ENCODE assay signal across 19 cellular contexts in the genomic region with DNA sequence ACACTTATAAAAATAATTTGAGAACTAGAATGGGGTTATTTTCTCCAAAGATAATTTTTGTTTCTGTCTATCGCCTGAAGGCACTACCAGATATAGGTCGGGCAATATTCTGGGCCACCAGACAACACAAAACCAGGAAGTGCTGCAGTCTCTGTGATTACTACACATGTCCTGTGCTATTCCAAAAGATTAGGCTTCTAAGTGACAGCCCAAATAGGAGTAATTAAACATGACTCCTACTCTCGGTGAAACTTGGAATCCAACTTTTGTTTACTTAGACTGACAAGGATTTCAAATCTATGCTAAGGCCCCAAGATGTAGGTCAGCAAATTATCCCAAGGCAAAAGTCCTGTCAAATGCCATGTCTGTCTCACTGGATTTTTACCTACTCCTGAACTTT.
"Had no signal": no experiment of that assay in that cellular context is flagged by ENCODE, and none has a peak within 500 bp of the region (broad histone marks: within the 10 kb centered on the region; RNA-seq: fewer than 3 reads in every experiment).

No MANE protein-coding gene starts in this region.

- H2AFZ ChIP-seq: parathyroid adenoma had no signal

- H3K36me3 ChIP-seq: brain microvascular endothelial cell, colonic mucosa, gastrocnemius medialis, heart left ventricle, neutrophil, spleen had no signal

- H3K79me2 ChIP-seq: parathyroid adenoma had no signal

- H3K36me3 Mint-ChIP-seq: activated CD4-positive, alpha-beta memory T cell treated with anti-CD3 and anti-CD28 coated beads for 36 hours; activated naive CD8-positive, alpha-beta T cell treated with anti-CD3 and anti-CD28 coated beads, Interleukin-2, amount 10 ng/mL, durations not matched to agents 7 days and 5 days; natural killer cell treated with Interleukin-12 subunit alpha and Interleukin-12 subunit beta and Interleukin-15 and Interleukin-18, amount 100 ng/mL, for 72 hours; stimulated activated naive B cell treated with anti-CD40 and anti-IgM and Interleukin-4, amounts not matched to agents 10 μg/mL and 1 μg/mL and 100 μg/mL, for 72 hours had no signal

- H3K4me1 ChIP-seq: colonic mucosa, gastrocnemius medialis, heart left ventricle, parathyroid adenoma, spleen had no signal

- H3K4me3 ChIP-seq: colonic mucosa, gastrocnemius medialis, heart left ventricle, spleen had no signal

- H3K4me1 Mint-ChIP-seq: activated CD4-positive, alpha-beta T cell treated with anti-CD3 and anti-CD28 coated beads for 36 hours; activated naive CD8-positive, alpha-beta T cell treated with anti-CD3 and anti-CD28 coated beads, Interleukin-2, amount 10 ng/mL, durations not matched to agents 7 days and 5 days; activated T-helper 17 cell treated with anti-CD3 and anti-CD28 coated beads, Interleukin-2, amount 50 U/mL, for 72 hours; central memory CD8-positive, alpha-beta T cell; stimulated activated naive B cell treated with anti-CD40 and anti-IgM and Interleukin-4, amounts not matched to agents 10 μg/mL and 1 μg/mL and 100 μg/mL, for 72 hours had no signal

- H3K27ac ChIP-seq: brain microvascular endothelial cell, colonic mucosa, gastrocnemius medialis, heart left ventricle, neutrophil, parathyroid adenoma, spleen had no signal

- ATAC-seq: activated CD4-positive, alpha-beta T cell treated with anti-CD3 and anti-CD28 coated beads for 36 hours; activated T-helper 17 cell treated with anti-CD3 and anti-CD28 coated beads, Interleukin-2, amount 50 U/mL, for 72 hours; gastrocnemius medialis; natural killer cell treated with Interleukin-12 subunit alpha and Interleukin-12 subunit beta and Interleukin-15 and Interleukin-18, amount 100 ng/mL, for 72 hours; sciatic nerve; stimulated activated naive B cell treated with anti-CD40 and anti-IgM and Interleukin-4, amounts not matched to agents 10 μg/mL and 1 μg/mL and 100 μg/mL, for 72 hours had no signal

- DNase-seq: activated CD4-positive, alpha-beta memory T cell treated with anti-CD3 and anti-CD28 coated beads for 36 hours; activated CD4-positive, alpha-beta T cell treated with anti-CD3 and anti-CD28 coated beads for 36 hours; activated naive CD4-positive, alpha-beta T cell; activated naive CD8-positive, alpha-beta T cell treated with anti-CD3 and anti-CD28 coated beads, Interleukin-2, amount 10 ng/mL, durations not matched to agents 7 days and 5 days; brain microvascular endothelial cell; colonic mucosa; gastrocnemius medialis; heart left ventricle; kidney glomerular epithelial cell; spleen; stimulated activated naive B cell treated with anti-CD40 and anti-IgM and Interleukin-4, amounts not matched to agents 10 μg/mL and 1 μg/mL and 100 μg/mL, for 72 hours; SW 1271; T-helper 2 cell had no signal

- H3K9me3 Mint-ChIP-seq: activated CD4-positive, alpha-beta memory T cell treated with anti-CD3 and anti-CD28 coated beads for 36 hours; activated naive CD8-positive, alpha-beta T cell treated with anti-CD3 and anti-CD28 coated beads, Interleukin-2, amount 10 ng/mL, durations not matched to agents 7 days and 5 days; activated T-helper 17 cell treated with anti-CD3 and anti-CD28 coated beads, Interleukin-2, amount 50 U/mL, for 72 hours; stimulated activated naive B cell treated with anti-CD40 and anti-IgM and Interleukin-4, amounts not matched to agents 10 μg/mL and 1 μg/mL and 100 μg/mL, for 72 hours had no signal

- H3K27me3 Mint-ChIP-seq: activated CD4-positive, alpha-beta memory T cell treated with anti-CD3 and anti-CD28 coated beads for 36 hours; activated CD4-positive, alpha-beta T cell treated with anti-CD3 and anti-CD28 coated beads for 36 hours; activated naive CD8-positive, alpha-beta T cell treated with anti-CD3 and anti-CD28 coated beads, Interleukin-2, amount 10 ng/mL, durations not matched to agents 7 days and 5 days; activated T-helper 17 cell treated with anti-CD3 and anti-CD28 coated beads, Interleukin-2, amount 50 U/mL, for 72 hours; central memory CD8-positive, alpha-beta T cell; natural killer cell treated with Interleukin-12 subunit alpha and Interleukin-12 subunit beta and Interleukin-15 and Interleukin-18, amount 100 ng/mL, for 72 hours; stimulated activated naive B cell treated with anti-CD40 and anti-IgM and Interleukin-4, amounts not matched to agents 10 μg/mL and 1 μg/mL and 100 μg/mL, for 72 hours had no signal

- H3K9ac ChIP-seq: parathyroid adenoma had no signal

- H3K9me3 ChIP-seq: colonic mucosa, gastrocnemius medialis, heart left ventricle, neutrophil, spleen had no signal

- H3K27me3 ChIP-seq: brain microvascular endothelial cell, colonic mucosa, gastrocnemius medialis, heart left ventricle, neutrophil, spleen had no signal

- H3K4me3 Mint-ChIP-seq: activated CD4-positive, alpha-beta memory T cell treated with anti-CD3 and anti-CD28 coated beads for 36 hours; activated CD4-positive, alpha-beta T cell treated with anti-CD3 and anti-CD28 coated beads for 36 hours; activated naive CD8-positive, alpha-beta T cell treated with anti-CD3 and anti-CD28 coated beads, Interleukin-2, amount 10 ng/mL, durations not matched to agents 7 days and 5 days; activated T-helper 17 cell treated with anti-CD3 and anti-CD28 coated beads, Interleukin-2, amount 50 U/mL, for 72 hours; central memory CD8-positive, alpha-beta T cell; natural killer cell treated with Interleukin-12 subunit alpha and Interleukin-12 subunit beta and Interleukin-15 and Interleukin-18, amount 100 ng/mL, for 72 hours; stimulated activated naive B cell treated with anti-CD40 and anti-IgM and Interleukin-4, amounts not matched to agents 10 μg/mL and 1 μg/mL and 100 μg/mL, for 72 hours had no signal
